ENCODE assay signal across 17 cellular contexts in the genomic region with DNA sequence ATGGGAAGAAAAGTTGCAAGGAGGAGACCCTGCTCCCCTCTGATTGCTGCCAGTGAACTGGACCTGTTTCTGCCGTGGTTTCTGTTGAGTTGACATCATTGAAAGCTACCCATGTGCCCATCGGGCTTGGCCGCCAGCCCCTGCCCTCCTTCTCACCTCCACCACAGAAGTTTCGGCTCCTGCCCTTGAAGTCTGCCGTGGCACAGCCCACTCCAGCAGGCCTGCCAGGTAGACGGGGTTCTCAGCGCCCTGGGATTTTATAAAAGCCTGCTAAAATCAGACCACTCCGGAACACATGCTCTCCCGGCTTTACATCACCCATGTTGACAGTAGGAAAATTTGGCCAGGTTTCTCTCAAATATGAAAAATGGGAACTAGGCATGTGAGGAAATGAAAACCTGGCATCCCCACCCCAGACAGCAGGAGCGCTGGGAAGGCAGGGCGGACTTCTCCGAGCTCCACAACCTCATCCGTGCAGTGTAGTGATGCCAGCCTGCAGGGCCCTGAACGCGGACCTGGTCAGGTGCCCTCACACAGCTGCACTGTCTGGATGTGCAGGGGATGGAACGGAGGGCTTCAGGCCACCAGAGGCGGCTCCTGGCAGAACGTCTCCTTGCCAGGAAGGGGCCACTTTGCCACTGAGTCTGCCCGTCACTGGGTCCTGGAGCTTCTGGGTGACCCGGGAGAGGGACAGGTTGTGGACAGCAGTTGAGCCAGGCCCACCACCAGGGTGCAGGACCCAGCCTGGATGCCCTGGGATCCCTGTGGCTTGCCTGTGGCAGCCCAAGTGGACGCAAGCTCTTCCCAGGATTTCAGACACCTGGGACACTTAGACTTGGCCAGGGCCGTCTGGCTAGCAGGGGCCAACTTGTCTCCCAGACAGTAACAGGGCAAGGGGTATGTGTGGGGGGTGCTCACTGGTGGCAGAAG. TPM values are rescaled to one million over a fixed set of nuclear protein-coding genes. Genes with fewer than 3 reads are reported as not detected.
DNase-seq lines count a peak whose midpoint lies in the region; ATAC-seq and TF ChIP-seq lines count a peak whose summit lies in the region.
"Had no signal": no experiment of that assay in that cellular context is flagged by ENCODE, and none has a peak within 500 bp of the region (broad histone marks: within the 10 kb centered on the region; RNA-seq: fewer than 3 reads in every experiment).

No MANE protein-coding gene starts in this region.

- DNase-seq in NCI-H1694 (lab: John Stamatoyannopoulos, UW) (peak; percentile 65), glutamatergic neuron (no peak), neuronal stem cell (ENCODE audit: low spot score) (no peak), NCI-H1092 treated with DMSO at 0.1 percent for 48 hours (lab: John Stamatoyannopoulos, UW) (no peak), hippocampal formation (lab: John Stamatoyannopoulos, UW) (no peak), SKM-1 (lab: John Stamatoyannopoulos, UW; ENCODE audit: unreplicated experiment) (no peak)
- DNase-seq in effector memory CD8-positive, alpha-beta T cell: no peak
- DNase-seq: activated CD8-positive, alpha-beta T cell treated with anti-CD3 and anti-CD28 coated beads, Interleukin-2, amount 10 ng/mL, durations not matched to agents 7 days and 5 days; GDM1; left ventricle myocardium inferior; NCI-H2029 treated with DMSO at 0.1 percent for 48 hours; NCI-H774; RPMI8226; stimulated activated naive CD8-positive, alpha-beta T cell treated with anti-CD3 and anti-CD28 coated beads, Interleukin-15, amount 100 ng/mL, for 72 hours had no signal

- no CpG with 5 or more reads among the region's 22 CpGs for WGBS in neuronal stem cell (ENCODE audit: extremely low coverage in 2 of 2, insufficient read length in 2 of 2, insufficient replicate concordance in 1 of 2), 2 donors

- peaks cover 0 to 44% (median 0%) of the 10 kb centered on the region in 11 experiments; a peak in 6 of 22 replicates for H3K27me3 ChIP-seq in BLaER1 treated with 17β-estradiol and CSF1 and Interleukin-3, amounts not matched to agents 10 nM and 100 nM
- H3K27me3 ChIP-seq in neuronal stem cell (ENCODE audit: control insufficient read depth in 3 of 3, insufficient read depth in 3 of 3, low read depth in 1 of 3, low read length in 3 of 3): peaks cover 0 to 31% (median 0%) of the 10 kb centered on the region in 3 experiments
- H3K27me3 ChIP-seq: vagina had no signal

- ATAC-seq in effector memory CD8-positive, alpha-beta T cell (replicated peaks): no peak
- ATAC-seq: activated CD8-positive, alpha-beta T cell treated with anti-CD3 and anti-CD28 coated beads, Interleukin-2, amount 10 ng/mL, durations not matched to agents 7 days and 5 days; stimulated activated naive CD8-positive, alpha-beta T cell treated with anti-CD3 and anti-CD28 coated beads, Interleukin-15, amount 100 ng/mL, for 72 hours had no signal

- H3K18ac ChIP-seq in neuronal stem cell (ENCODE audit: low read length): peak overlapping the region; percentile 68

- peak overlapping the region; percentile 56 for H2BK5ac ChIP-seq in neuronal stem cell (ENCODE audit: low read length)

- H3K4ac ChIP-seq in neuronal stem cell (ENCODE audit: low read length): no peak overlapping the region

- peaks cover 32% of the 10 kb centered on the region for H3K27me3 Mint-ChIP-seq in glutamatergic neuron (ENCODE audit: unreplicated experiment)
- no peaks in the 10 kb centered on the region for H3K27me3 Mint-ChIP-seq in effector memory CD8-positive, alpha-beta T cell
- H3K27me3 Mint-ChIP-seq: stimulated activated naive CD8-positive, alpha-beta T cell treated with anti-CD3 and anti-CD28 coated beads, Interleukin-15, amount 100 ng/mL, for 72 hours had no signal

- no peak overlapping the region for H3K4me3 ChIP-seq in BLaER1 treated with 17β-estradiol and CSF1 and Interleukin-3, amounts not matched to agents 10 nM and 100 nM
- no peak overlapping the region for H3K4me3 ChIP-seq in neuronal stem cell (ENCODE audit: low read length in 2 of 2)
- H3K4me3 ChIP-seq: left ventricle myocardium inferior had no signal

- no peaks in the 10 kb centered on the region for H3K36me3 ChIP-seq in BLaER1 treated with 17β-estradiol and CSF1 and Interleukin-3, amounts not matched to agents 10 nM and 100 nM
- no peaks in the 10 kb centered on the region for H3K36me3 ChIP-seq in neuronal stem cell (replicated peaks in 1 of 2; ENCODE audit: control insufficient read depth in 2 of 2, insufficient read depth in 2 of 2, low read length in 2 of 2)
- H3K36me3 ChIP-seq: left ventricle myocardium inferior, vagina had no signal

- no peaks in the 10 kb centered on the region for H3K9me3 ChIP-seq in BLaER1 treated with 17β-estradiol and CSF1 and Interleukin-3, amounts not matched to agents 10 nM and 100 nM (replicated peaks in 1 of 11)
- no peaks in the 10 kb centered on the region for H3K9me3 ChIP-seq in neuronal stem cell (replicated peaks in 1 of 2; ENCODE audit: control insufficient read depth in 2 of 2, insufficient read depth in 1 of 2, low read depth in 1 of 2, low read length in 2 of 2)
- H3K9me3 ChIP-seq: left ventricle myocardium inferior, vagina had no signal

- H3K79me1 ChIP-seq in neuronal stem cell (ENCODE audit: low read depth, low read length): no peaks in the 10 kb centered on the region

- H2BK12ac ChIP-seq in neuronal stem cell (ENCODE audit: low read length): peak overlapping the region; percentile 77

- H2AK5ac ChIP-seq in neuronal stem cell (ENCODE audit: low read depth, low read length): peak overlapping the region; percentile 82

- peak overlapping the region; percentile 69 for H2BK15ac ChIP-seq in neuronal stem cell (ENCODE audit: low read length)

- H3K27ac Mint-ChIP-seq in glutamatergic neuron (ENCODE audit: unreplicated experiment): peak overlapping the region; percentile 78
- peak overlapping the region in 1 of 2 donors; percentile 20 for H3K27ac Mint-ChIP-seq in effector memory CD8-positive, alpha-beta T cell
- H3K27ac Mint-ChIP-seq: activated CD8-positive, alpha-beta T cell treated with anti-CD3 and anti-CD28 coated beads, Interleukin-2, amount 10 ng/mL, durations not matched to agents 7 days and 5 days; activated T-helper 1 cell treated with anti-CD3 and anti-CD28 coated beads, Interleukin-12 subunit alpha, Interleukin-12 subunit beta, Interleukin-2, Interleukin-4 antibody, amounts not matched to agents 30 ng/mL and 10 ng/mL and 1 ng/mL, durations not matched to agents 14 hours and 24 hours and 36 hours; stimulated activated naive CD8-positive, alpha-beta T cell treated with anti-CD3 and anti-CD28 coated beads, Interleukin-15, amount 100 ng/mL, for 72 hours had no signal

- peak overlapping the region; percentile 74 for H3K4me3 Mint-ChIP-seq in glutamatergic neuron (ENCODE audit: unreplicated experiment)
- H3K4me3 Mint-ChIP-seq in effector memory CD8-positive, alpha-beta T cell: no peak overlapping the region
- H3K4me3 Mint-ChIP-seq: activated CD8-positive, alpha-beta T cell treated with anti-CD3 and anti-CD28 coated beads, Interleukin-2, amount 10 ng/mL, durations not matched to agents 7 days and 5 days; activated T-helper 1 cell treated with anti-CD3 and anti-CD28 coated beads, Interleukin-12 subunit alpha, Interleukin-12 subunit beta, Interleukin-2, Interleukin-4 antibody, amounts not matched to agents 30 ng/mL and 10 ng/mL and 1 ng/mL, durations not matched to agents 14 hours and 24 hours and 36 hours had no signal

- peak overlapping the region; percentile 86 for H3K23ac ChIP-seq in neuronal stem cell (ENCODE audit: low read depth, low read length, poor library complexity)

- peaks cover 56 to 96% (median 93%) of the 10 kb centered on the region in 10 experiments for H3K4me1 ChIP-seq in BLaER1 treated with 17β-estradiol and CSF1 and Interleukin-3, amounts not matched to agents 10 nM and 100 nM
- H3K4me1 ChIP-seq in neuronal stem cell (ENCODE audit: control insufficient read depth in 2 of 2, insufficient read depth in 1 of 2, low read depth in 1 of 2, low read length in 2 of 2): peaks cover 35 to 77% of the 10 kb centered on the region in 2 donors

- H4K91ac ChIP-seq in neuronal stem cell (ENCODE audit: low read depth, low read length, poor library complexity): no peak overlapping the region

- H4K8ac ChIP-seq in neuronal stem cell (ENCODE audit: low read depth, low read length): no peak overlapping the region

- peak overlapping the region; percentile 54 to 99 (median 97) for H3K4me2 ChIP-seq in BLaER1 treated with 17β-estradiol and CSF1 and Interleukin-3, amounts not matched to agents 10 nM and 100 nM
- H3K4me2 ChIP-seq in neuronal stem cell (ENCODE audit: insufficient read depth, low read length, poor library complexity, severe bottlenecking): no peak overlapping the region

- no peak overlapping the region for H2BK120ac ChIP-seq in neuronal stem cell (ENCODE audit: low read depth, low read length)

- no peak overlapping the region for H3K14ac ChIP-seq in neuronal stem cell (ENCODE audit: low read length)

- H3K36me3 Mint-ChIP-seq in glutamatergic neuron (ENCODE audit: unreplicated experiment): no peaks in the 10 kb centered on the region
- peaks cover 18% of the 10 kb centered on the region for H3K36me3 Mint-ChIP-seq in effector memory CD8-positive, alpha-beta T cell (ENCODE audit: insufficient read depth)

- H2AFZ ChIP-seq in neuronal stem cell (ENCODE audit: low read length): no peak overlapping the region

- H3K27ac ChIP-seq in BLaER1 treated with 17β-estradiol and CSF1 and Interleukin-3, amounts not matched to agents 10 nM and 100 nM: peak overlapping the region in 4 of 11 experiments; percentile 17 to 58 (median 42); a peak in 4 of 22 replicates
- H3K27ac ChIP-seq in neuronal stem cell (replicated peaks; ENCODE audit: low read length): no peak overlapping the region
- H3K27ac ChIP-seq: left ventricle myocardium inferior, vagina had no signal

- H3K9me3 Mint-ChIP-seq in glutamatergic neuron (ENCODE audit: unreplicated experiment): peaks cover 57% of the 10 kb centered on the region
- H3K9me3 Mint-ChIP-seq in effector memory CD8-positive, alpha-beta T cell: no peaks in the 10 kb centered on the region
- H3K9me3 Mint-ChIP-seq: activated T-helper 1 cell treated with anti-CD3 and anti-CD28 coated beads, Interleukin-12 subunit alpha, Interleukin-12 subunit beta, Interleukin-2, Interleukin-4 antibody, amounts not matched to agents 30 ng/mL and 10 ng/mL and 1 ng/mL, durations not matched to agents 14 hours and 24 hours and 36 hours; stimulated activated naive CD8-positive, alpha-beta T cell treated with anti-CD3 and anti-CD28 coated beads, Interleukin-15, amount 100 ng/mL, for 72 hours had no signal

- H3K9ac ChIP-seq in BLaER1 treated with 17β-estradiol and CSF1 and Interleukin-3, amounts not matched to agents 10 nM and 100 nM: peak overlapping the region in 4 of 11 experiments; percentile 49 to 60 (median 59); a peak in 7 of 22 replicates
- H3K9ac ChIP-seq in neuronal stem cell (ENCODE audit: low read depth, low read length, poor library complexity): no peak overlapping the region

- H3K4me1 Mint-ChIP-seq in glutamatergic neuron (ENCODE audit: low read depth, unreplicated experiment): peaks cover 57% of the 10 kb centered on the region
- peaks cover 36 to 49% of the 10 kb centered on the region in 2 donors for H3K4me1 Mint-ChIP-seq in effector memory CD8-positive, alpha-beta T cell (ENCODE audit: low read depth in 2 of 2)

- peaks cover 74 to 90% (median 83%) of the 10 kb centered on the region in 11 experiments for H4K20me1 ChIP-seq in BLaER1 treated with 17β-estradiol and CSF1 and Interleukin-3, amounts not matched to agents 10 nM and 100 nM

- no peak for TF ChIP-seq CTCF in glutamatergic neuron (IDR thresholded peaks at IDR 0.05; ENCODE audit: partially characterized antibody, unreplicated experiment)

RNA-seq across cellular contexts. Expression of gene GSE1, which starts 6.9 kb away (rescaled TPM):
- total RNA-seq in glutamatergic neuron (ENCODE audit: unreplicated experiment): 473 TPM
- polyA plus RNA-seq in neuronal stem cell (2013, experiment 1 of 2): 5.7 TPM
- polyA plus RNA-seq in neuronal stem cell (2013, experiment 2 of 2): 6.2 TPM
